ENCODE assay signal across 11 cellular contexts in genomic region chr14:95313707-95314106, GRCh38. TPM values are rescaled to one million over a fixed set of nuclear protein-coding genes. Genes with fewer than 3 reads are reported as not detected.
DNase-seq lines count a peak whose midpoint lies in the region; ATAC-seq and TF ChIP-seq lines count a peak whose summit lies in the region.
"Had no signal": no experiment of that assay in that cellular context is flagged by ENCODE, and none has a peak within 500 bp of the region (broad histone marks: within the 10 kb centered on the region; RNA-seq: fewer than 3 reads in every experiment).

No MANE protein-coding gene starts in this region.

- H3K4me1 Mint-ChIP-seq in type B pancreatic cell (ENCODE audit: unreplicated experiment), result peaks cover 26% of the 10 kb centered on the region

- peaks cover 7% of the 10 kb centered on the region for H3K36me3 Mint-ChIP-seq in type B pancreatic cell

- H3K4me3 ChIP-seq in AG10803 (ENCODE audit: low read length), result no peak overlapping the region

- H3K27ac Mint-ChIP-seq in type B pancreatic cell, result no peak overlapping the region
- H3K27ac Mint-ChIP-seq: activated T-cell treated with anti-CD3 and anti-CD28 coated beads, Interleukin-2, amount 50 U/mL, for 72 hours; CD4-positive, alpha-beta T cell had no signal

- H3K27me3 Mint-ChIP-seq in type B pancreatic cell, result peaks cover 8% of the 10 kb centered on the region

- no peak for ATAC-seq in activated CD4-positive, CD25-positive, alpha-beta regulatory T cell treated with anti-CD3 and anti-CD28 coated beads, Interleukin-2, amount 50 U/mL, for 24 hours

- H3K9me3 Mint-ChIP-seq in type B pancreatic cell, result no peaks in the 10 kb centered on the region
- H3K9me3 Mint-ChIP-seq: activated T-cell treated with anti-CD3 and anti-CD28 coated beads, Interleukin-2, amount 50 U/mL, for 72 hours; CD4-positive, alpha-beta T cell had no signal

- no peak for TF ChIP-seq CTCF in AG10803 (conservative IDR thresholded peaks at IDR 0.05; ENCODE audit: low read length)
- no peak for TF ChIP-seq CTCF in type B pancreatic cell (conservative IDR thresholded peaks at IDR 0.05)

- H3K4me3 Mint-ChIP-seq in type B pancreatic cell, result no peak overlapping the region
- H3K4me3 Mint-ChIP-seq: activated T-cell treated with anti-CD3 and anti-CD28 coated beads, Interleukin-2, amount 50 U/mL, for 72 hours; CD4-positive, alpha-beta T cell had no signal

- DNase-seq in AG10803 (ENCODE audit: low read depth) (peak; percentile 54), NOMO-1 treated with DMSO at 0.1 percent for 48 hours (lab: John Stamatoyannopoulos, UW; ENCODE audit: unreplicated experiment) (peak; percentile 92), epidermal melanocyte (ENCODE audit: insufficient read length, low spot score) (peak; percentile 53), mucosa of gallbladder (ENCODE audit: low spot score) (peak; percentile 85), T1000 (lab: John Stamatoyannopoulos, UW) (no peak), type B pancreatic cell (ENCODE audit: extremely low spot score, unreplicated experiment) (no peak), HuH-7.5 (ENCODE audit: low spot score) (no peak)
- DNase-seq: CD4-positive, alpha-beta T cell; NCI-H2171 treated with DMSO at 0.1 percent for 48 hours had no signal

RNA-seq across cellular contexts. Expression of gene CLMN, which starts 6.0 kb away (rescaled TPM):
- total RNA-seq in mucosa of gallbladder (63.5 TPM), type B pancreatic cell (ENCODE audit: low replicate concordance) (10.2 and 23.0 TPM in 2 replicates)

Comparison
In these comparisons a context has a peak if more than half of its experiments do, and no peak if none do; other contexts are left out.
1. DNase-seq: peak in AG10803 (single experiment), NOMO-1 treated with DMSO at 0.1 percent for 48 hours (single experiment), epidermal melanocyte (single experiment) and mucosa of gallbladder (single experiment); none in T1000 (single experiment), type B pancreatic cell (single experiment) and HuH-7.5 (single experiment).